ENCODE assay signal across 9 cellular contexts in genomic region chr19:49148784-49149651, GRCh38. TPM values are rescaled to one million over a fixed set of nuclear protein-coding genes. Genes with fewer than 3 reads are reported as not detected.
DNase-seq lines count a peak whose midpoint lies in the region; ATAC-seq and TF ChIP-seq lines count a peak whose summit lies in the region.
"Had no signal": no experiment of that assay in that cellular context is flagged by ENCODE, and none has a peak within 500 bp of the region (broad histone marks: within the 10 kb centered on the region; RNA-seq: fewer than 3 reads in every experiment).

No MANE protein-coding gene starts in this region.

- CTCF ChIA-PET in Panc1 (lab: Charles Lee) = interaction anchor here (1.4 kb wide), 1 partner anchor 50 kb away, joined by 4 read pairs; no protein-coding TSS in a partner anchor

- no peaks in the 10 kb centered on the region; the same call in 1 of the 2 replicates for H3K4me1 ChIP-seq in Panc1 (ENCODE audit: control insufficient read depth, insufficient read depth, low read length)
- peaks cover 27% of the 10 kb centered on the region for H3K4me1 ChIP-seq in mucosa of descending colon (ENCODE audit: low read depth)

- ATAC-seq in Panc1 (peak; percentile 72), mucosa of descending colon (peak; percentile 74), GM21515 (IDR thresholded peaks at IDR 0.05; ENCODE audit: unreplicated experiment) (no peak)

- DNase-seq in COLO668 (lab: John Stamatoyannopoulos, UW; ENCODE audit: unreplicated experiment) (peak; percentile 87), Panc1 (ENCODE audit: low read depth, low spot score) (peak; percentile 53), erythroblast (lab: John Stamatoyannopoulos, UW) (peak; percentile 97 to 99), mucosa of descending colon (peak; percentile 97 to 100 (median 100))
- peak; percentile 7 for DNase-seq in Jurkat, Clone E6-1 (ENCODE audit: low read depth, low spot score)
- DNase-seq in activated T-cell treated with anti-CD3 and anti-CD28 coated beads, Interleukin-2, amount 50 U/mL, for 48 hours = peak; percentile 90 to 94
- DNase-seq in stimulated activated CD8-positive, alpha-beta memory T cell treated with anti-CD3 and anti-CD28 coated beads, Interleukin-2, amount 100 ng/mL, for 48 hours (ENCODE audit: low read depth in 2 of 2) = peak; percentile 71 to 83

- H3K9me3 ChIP-seq in Panc1 (ENCODE audit: control insufficient read depth, insufficient read depth, low read depth, low read length) (no peaks in the 10 kb centered on the region), mucosa of descending colon (no peaks in the 10 kb centered on the region)

- POLR2A ChIA-PET in Panc1 (lab: Charles Lee) = no interaction called here

- H3K27ac ChIP-seq in Panc1 (ENCODE audit: low read length) = peak overlapping the region; percentile 89

- H3K36me3 ChIP-seq in Panc1 (ENCODE audit: control insufficient read depth, insufficient read depth, low read length) (no peaks in the 10 kb centered on the region; the same call in 1 of the 2 replicates), mucosa of descending colon (ENCODE audit: low read depth) (no peaks in the 10 kb centered on the region)

- no peak overlapping the region for H3K4me3 ChIP-seq in Jurkat, Clone E6-1 (ENCODE audit: low read length)
- H3K4me3 ChIP-seq in Panc1 (ENCODE audit: low read depth in 2 of 2, low read length in 2 of 2) (peak overlapping the region; percentile 78 to 91), mucosa of descending colon (peak overlapping the region; percentile 38)

- in situ Hi-C loops in Panc1 (cut with HindIII; ENCODE audit: low pct_unique_long_range_greater_than_20kb, low sequenced_read_pairs) = no loop called here

- TF ChIP-seq CTCF in Panc1 (IDR thresholded peaks at IDR 0.05) (no peak), mucosa of descending colon (IDR thresholded peaks at IDR 0.05) (no peak)

- no peak for TF ChIP-seq POLR2A in erythroblast (IDR thresholded peaks at IDR 0.05; ENCODE audit: low read length)

- intact Hi-C loops in Panc1 (cut with micrococcal nuclease; ENCODE audit: unreplicated experiment) = no loop called here
- intact Hi-C loops in mucosa of descending colon (cut with DNase I, micrococcal nuclease) = loop anchor here (10.0 kb wide), 1 partner anchor 54 kb away; no protein-coding TSS in a partner anchor

- BruUV-seq in Panc1 (replicated peaks; lab: Mats Ljungman, UMichigan) = no TSS peak

- H3K27me3 ChIP-seq in Panc1 (ENCODE audit: control insufficient read depth, insufficient read depth, low read length) = no peaks in the 10 kb centered on the region

RNA-seq across cellular contexts. Expression of gene HRC, which starts 6.2 kb away (rescaled TPM):
- not detected for polyA plus RNA-seq in Jurkat, Clone E6-1 (2012; ENCODE audit: insufficient read depth, insufficient read length)
- total RNA-seq in Panc1 (2021; ENCODE audit: unreplicated experiment) = 0.13 TPM
- 0.61 TPM for polyA plus RNA-seq in Panc1 (2012; ENCODE audit: insufficient read length)
- total RNA-seq in mucosa of descending colon = 1 to 10 TPM in 2 of 3 donors, under 1 TPM in 1; 0.73 to 1.9 (median 1.2) TPM
- total RNA-seq: T-helper 1 cell treated with Interleukin-12 subunit alpha and Interleukin-12 subunit beta and Interleukin-4 antibody, amounts not matched to agents 30 ng/mL and 1 ng/mL, for 36 hours had no signal

RNA-seq across cellular contexts. Expression of gene TRPM4, which starts 8.6 kb away (rescaled TPM):
- 7.2 TPM for polyA plus RNA-seq in Jurkat, Clone E6-1 (2012; ENCODE audit: insufficient read depth, insufficient read length)
- total RNA-seq in Panc1 (2021; ENCODE audit: unreplicated experiment) (19.4 TPM), mucosa of descending colon (100 to 1,000 TPM; 182 to 398 (median 274) TPM)
- 20.3 TPM for polyA plus RNA-seq in Panc1 (2012; ENCODE audit: insufficient read length)

RNA-seq across cellular contexts. Expression of gene PPFIA3, which starts 29.7 kb away (rescaled TPM):
- 23.4 TPM for polyA plus RNA-seq in Jurkat, Clone E6-1 (2012; ENCODE audit: insufficient read depth, insufficient read length)
- 21.7 TPM for total RNA-seq in Panc1 (2021; ENCODE audit: unreplicated experiment)
- polyA plus RNA-seq in Panc1 (2012; ENCODE audit: insufficient read length) = 22.2 TPM
- total RNA-seq in mucosa of descending colon = 10 to 100 TPM; 15.1 to 21.4 (median 19.6) TPM

RNA-seq across cellular contexts. Expression of gene C19orf73, which starts 30.1 kb away (rescaled TPM):
- 4.7 TPM for polyA plus RNA-seq in Jurkat, Clone E6-1 (2012; ENCODE audit: insufficient read depth, insufficient read length)
- total RNA-seq in Panc1 (2021; ENCODE audit: unreplicated experiment) (1.4 TPM), mucosa of descending colon (1 to 10 TPM; 1.8 to 3.2 (median 2.1) TPM)
- polyA plus RNA-seq in Panc1 (2012; ENCODE audit: insufficient read length) = 1.4 TPM

RNA-seq across cellular contexts. Expression of gene LIN7B, which starts 34.8 kb away (rescaled TPM):
- polyA plus RNA-seq in Jurkat, Clone E6-1 (2012; ENCODE audit: insufficient read depth, insufficient read length) = 21.7 TPM
- total RNA-seq in Panc1 (2021; ENCODE audit: unreplicated experiment) (6.4 TPM), mucosa of descending colon (10 to 100 TPM in 2 of 3 donors, 1 to 10 TPM in 1; 7.2 to 20.4 (median 11.7) TPM)
- 12.9 TPM for polyA plus RNA-seq in Panc1 (2012; ENCODE audit: insufficient read length)

Comparison
In these comparisons a context has a peak if more than half of its experiments do, and no peak if none do; other contexts are left out.
1. DNase-seq: peak in every context shown above with its lines; median percentile 100 in mucosa of descending colon; 98 in erythroblast; 92 in activated T-cell treated with anti-CD3 and anti-CD28 coated beads, Interleukin-2, amount 50 U/mL, for 48 hours; 87 in COLO668; 77 in stimulated activated CD8-positive, alpha-beta memory T cell treated with anti-CD3 and anti-CD28 coated beads, Interleukin-2, amount 100 ng/mL, for 48 hours; 53 in Panc1; 7 in Jurkat, Clone E6-1.